Comparison of ENCODE assay signal across 11 cellular contexts in genomic region chr16:83273504-83274173, GRCh38.
"Had no signal": no experiment of that assay in that cellular context is flagged by ENCODE, and none has a peak within 500 bp of the region (broad histone marks: within the 10 kb centered on the region; RNA-seq: fewer than 3 reads in every experiment).

No MANE protein-coding gene starts in this region.

- H3K36me3 ChIP-seq: HAP-1 had no signal

- H3K27ac Mint-ChIP-seq: GM23338, H9, HFFc6 had no signal

- H3K27ac ChIP-seq: GM23248 had no signal

- H3K9me3 ChIP-seq: HAP-1 had no signal

- H3K4me2 ChIP-seq: GM23338 had no signal

- H3K9me3 Mint-ChIP-seq: GM23338, H9 had no signal

- DNase-seq: GM23248, GOT3, H7, H9, HCEC 1CT, HFFc6 had no signal

- ATAC-seq: GM23338, HCT116 had no signal

- H2AFZ ChIP-seq: GM23248, GM23338 had no signal

- H3K4me3 Mint-ChIP-seq: GM23338, H9, HFFc6 had no signal

- H3K9ac ChIP-seq: GM23248 had no signal

- H3K4me3 ChIP-seq: GM23248, GM23338, HAP-1 had no signal

- FAIRE-seq: H1, H54 had no signal

- H3K4me1 ChIP-seq: HAP-1 had no signal
